ENCODE assay signal across 20 cellular contexts in genomic region chr3:50286322-50287227, GRCh38. TPM values are rescaled to one million over a fixed set of nuclear protein-coding genes. Genes with fewer than 3 reads are reported as not detected.
"Had no signal": no experiment of that assay in that cellular context is flagged by ENCODE, and none has a peak within 500 bp of the region (broad histone marks: within the 10 kb centered on the region; RNA-seq: fewer than 3 reads in every experiment).

No MANE protein-coding gene starts in this region.

- H3K4me3 ChIP-seq: coronary artery, lower lobe of right lung, psoas muscle, sigmoid colon, transverse colon had no signal

- H3K27me3 ChIP-seq: foreskin keratinocyte, sigmoid colon, transverse colon had no signal

- ATAC-seq: activated naive CD4-positive, alpha-beta T cell treated with anti-CD3 and anti-CD28 coated beads, Interleukin-2, amount 50 U/mL, for 72 hours; foreskin keratinocyte; lower lobe of right lung; stimulated activated naive B cell treated with anti-CD40 and anti-IgM and Interleukin-4, amounts not matched to agents 10 μg/mL and 1 μg/mL and 100 μg/mL, for 72 hours had no signal

- DNase-seq: activated B cell treated with CpG ODN at 0.5 μM for 24 hours; activated CD4-positive, alpha-beta T cell treated with anti-CD3 and anti-CD28 coated beads, Interleukin-2, amount 10 ng/mL, durations not matched to agents 24 days and 14 days; activated gamma-delta T cell; effector CD4-positive, alpha-beta T cell; foreskin keratinocyte; glutamatergic neuron; immature natural killer cell; lower lobe of right lung; psoas muscle; sigmoid colon; stimulated activated CD4-positive, alpha-beta T cell treated with anti-CD3 and anti-CD28 coated beads, Interleukin-1b, Interleukin-23, amount 100 ng/mL, for 48 hours; stimulated activated naive B cell treated with anti-CD40 and anti-IgM and Interleukin-4, amounts not matched to agents 10 μg/mL and 1 μg/mL and 100 μg/mL, for 72 hours; substantia nigra; SW 1271; transverse colon had no signal

- H3K27ac ChIP-seq: coronary artery, foreskin keratinocyte, lower lobe of right lung, psoas muscle, sigmoid colon, transverse colon had no signal

- H3K4me1 ChIP-seq: foreskin keratinocyte had no signal

- H3K27ac Mint-ChIP-seq: activated B cell treated with CpG ODN at 0.5 μM for 24 hours; activated CD4-positive, alpha-beta T cell treated with anti-CD3 and anti-CD28 coated beads, Interleukin-2, amount 10 ng/mL, durations not matched to agents 24 days and 14 days; activated naive CD4-positive, alpha-beta T cell treated with anti-CD3 and anti-CD28 coated beads, Interleukin-2, amount 50 U/mL, for 72 hours; T-helper 2 cell treated with Interferon-gamma antibody and Interleukin-4, amounts not matched to agents 5 μg/mL and 100 μg/mL, for 36 hours had no signal

- H3K9me3 Mint-ChIP-seq: activated B cell treated with CpG ODN at 0.5 μM for 24 hours; activated CD4-positive, alpha-beta T cell treated with anti-CD3 and anti-CD28 coated beads, Interleukin-2, amount 10 ng/mL, durations not matched to agents 24 days and 14 days; activated naive CD4-positive, alpha-beta T cell treated with anti-CD3 and anti-CD28 coated beads, Interleukin-2, amount 50 U/mL, for 72 hours; central memory CD8-positive, alpha-beta T cell; immature natural killer cell; stimulated activated naive B cell treated with anti-CD40 and anti-IgM and Interleukin-4, amounts not matched to agents 10 μg/mL and 1 μg/mL and 100 μg/mL, for 72 hours; T-helper 2 cell treated with Interferon-gamma antibody and Interleukin-4, amounts not matched to agents 5 μg/mL and 100 μg/mL, for 36 hours had no signal

- H3K4me3 Mint-ChIP-seq: activated B cell treated with CpG ODN at 0.5 μM for 24 hours; activated CD4-positive, alpha-beta T cell treated with anti-CD3 and anti-CD28 coated beads, Interleukin-2, amount 10 ng/mL, durations not matched to agents 24 days and 14 days; central memory CD8-positive, alpha-beta T cell; immature natural killer cell; stimulated activated naive B cell treated with anti-CD40 and anti-IgM and Interleukin-4, amounts not matched to agents 10 μg/mL and 1 μg/mL and 100 μg/mL, for 72 hours; T-helper 2 cell treated with Interferon-gamma antibody and Interleukin-4, amounts not matched to agents 5 μg/mL and 100 μg/mL, for 36 hours had no signal

- H3K27me3 Mint-ChIP-seq: activated B cell treated with CpG ODN at 0.5 μM for 24 hours; activated CD4-positive, alpha-beta T cell treated with anti-CD3 and anti-CD28 coated beads, Interleukin-2, amount 10 ng/mL, durations not matched to agents 24 days and 14 days; central memory CD8-positive, alpha-beta T cell; stimulated activated naive B cell treated with anti-CD40 and anti-IgM and Interleukin-4, amounts not matched to agents 10 μg/mL and 1 μg/mL and 100 μg/mL, for 72 hours had no signal

- H3K9me3 ChIP-seq: lower lobe of right lung, psoas muscle, sigmoid colon, transverse colon had no signal

RNA-seq across cellular contexts. Expression of gene LSMEM2, which starts 7.7 kb away (rescaled TPM):
- total RNA-seq: activated B cell treated with CpG ODN at 0.5 μM for 24 hours; activated CD4-positive, alpha-beta T cell treated with anti-CD3 and anti-CD28 coated beads, Interleukin-2, amount 10 ng/mL, durations not matched to agents 24 days and 14 days; activated naive CD4-positive, alpha-beta T cell treated with anti-CD3 and anti-CD28 coated beads, Interleukin-2, amount 50 U/mL, for 72 hours; foreskin keratinocyte; lower lobe of right lung; osteocyte; sigmoid colon; transverse colon had no signal
